Comparison of ENCODE assay signal across 8 cellular contexts in the genomic region with DNA sequence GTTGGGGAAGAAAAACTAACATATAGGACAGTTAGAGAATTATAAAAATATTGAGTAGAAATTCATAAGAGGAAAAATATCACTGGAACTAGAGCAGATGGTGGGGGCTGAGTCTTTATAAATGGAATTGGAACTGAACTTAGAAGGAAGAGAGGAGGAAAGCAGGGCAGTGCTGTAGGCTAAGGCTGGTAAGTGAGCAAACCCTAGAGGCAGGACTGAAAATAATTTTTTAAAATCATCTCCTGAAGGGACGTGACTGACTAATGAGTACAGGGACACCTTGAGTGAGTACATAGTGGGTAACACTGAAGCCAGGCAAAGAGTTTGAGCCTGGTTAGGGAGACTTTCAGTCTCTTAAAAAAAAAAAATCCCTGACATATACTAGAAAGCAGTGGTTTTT.
A peak's percentile ranks its signal among the peaks of the same experiment; 100 is the strongest.
DNase-seq lines count a peak whose midpoint lies in the region; ATAC-seq and TF ChIP-seq lines count a peak whose summit lies in the region.

No MANE protein-coding gene starts in this region.

- H3K4me1 ChIP-seq in right lobe of liver = no peaks in the 10 kb centered on the region

- ATAC-seq in GM18499 (IDR thresholded peaks at IDR 0.05; ENCODE audit: insufficient read depth, unreplicated experiment) (peak; percentile 48), HG03139 (IDR thresholded peaks at IDR 0.05; ENCODE audit: unreplicated experiment) (peak; percentile 42), right lobe of liver (peak in 3 of 4 donors; percentile 36 to 45 (median 39)), HG03175 (IDR thresholded peaks at IDR 0.05; ENCODE audit: unreplicated experiment) (no peak)
- ATAC-seq in activated T-helper 17 cell treated with anti-CD3 and anti-CD28 coated beads, Interleukin-2, amount 50 U/mL, for 72 hours (replicated peaks) = no peak

- intact Hi-C loops in right lobe of liver (cut with DNase I) = no loop called here

- H3K4me1 Mint-ChIP-seq in activated T-helper 17 cell treated with anti-CD3 and anti-CD28 coated beads, Interleukin-2, amount 50 U/mL, for 72 hours = peaks cover 8% of the 10 kb centered on the region

- H3K27ac Mint-ChIP-seq in activated T-helper 17 cell treated with anti-CD3 and anti-CD28 coated beads, Interleukin-2, amount 50 U/mL, for 72 hours = peak overlapping the region; percentile 47

- H3K36me3 Mint-ChIP-seq in activated T-helper 17 cell treated with anti-CD3 and anti-CD28 coated beads, Interleukin-2, amount 50 U/mL, for 72 hours (ENCODE audit: low read depth) = no peaks in the 10 kb centered on the region

- H3K27me3 ChIP-seq in right lobe of liver = no peaks in the 10 kb centered on the region

- DNase-seq in right lobe of liver (no peak), epidermal melanocyte (ENCODE audit: insufficient read length, low spot score) (no peak), nucleus accumbens (lab: John Stamatoyannopoulos, UW) (no peak), COR-L47 (lab: John Stamatoyannopoulos, UW) (no peak)

- no peaks in the 10 kb centered on the region for H3K9me3 Mint-ChIP-seq in activated T-helper 17 cell treated with anti-CD3 and anti-CD28 coated beads, Interleukin-2, amount 50 U/mL, for 72 hours

- H3K27ac ChIP-seq in right lobe of liver = no peak overlapping the region

- H3K36me3 ChIP-seq in right lobe of liver = no peaks in the 10 kb centered on the region

- 20% methylated on average over 1 of the region's 1 CpG for WGBS in right lobe of liver (ENCODE audit: insufficient coverage, low coverage, low lambda C conversion rate, missing lambda C conversion rate)

- peak in 1 of 4 donors; percentile 4 for TF ChIP-seq CTCF in right lobe of liver (IDR thresholded peaks at IDR 0.05)

- no peaks in the 10 kb centered on the region for H3K27me3 Mint-ChIP-seq in activated T-helper 17 cell treated with anti-CD3 and anti-CD28 coated beads, Interleukin-2, amount 50 U/mL, for 72 hours

- H3K4me3 Mint-ChIP-seq in activated T-helper 17 cell treated with anti-CD3 and anti-CD28 coated beads, Interleukin-2, amount 50 U/mL, for 72 hours = no peak overlapping the region

- TF ChIP-seq POLR2A in right lobe of liver (IDR thresholded peaks at IDR 0.05) = no peak

- H3K4me3 ChIP-seq in right lobe of liver = no peak overlapping the region

- H3K9me3 ChIP-seq in right lobe of liver = no peaks in the 10 kb centered on the region

Comparison
In these comparisons a context has a peak if more than half of its experiments do, and no peak if none do; other contexts are left out.
1. ATAC-seq: peak in GM18499 (single experiment), HG03139 (single experiment) and right lobe of liver (3 of 4); none in activated T-helper 17 cell treated with anti-CD3 and anti-CD28 coated beads, Interleukin-2, amount 50 U/mL, for 72 hours (single experiment) and HG03175 (single experiment).